ENCODE assay signal across 37 cellular contexts in the genomic region with DNA sequence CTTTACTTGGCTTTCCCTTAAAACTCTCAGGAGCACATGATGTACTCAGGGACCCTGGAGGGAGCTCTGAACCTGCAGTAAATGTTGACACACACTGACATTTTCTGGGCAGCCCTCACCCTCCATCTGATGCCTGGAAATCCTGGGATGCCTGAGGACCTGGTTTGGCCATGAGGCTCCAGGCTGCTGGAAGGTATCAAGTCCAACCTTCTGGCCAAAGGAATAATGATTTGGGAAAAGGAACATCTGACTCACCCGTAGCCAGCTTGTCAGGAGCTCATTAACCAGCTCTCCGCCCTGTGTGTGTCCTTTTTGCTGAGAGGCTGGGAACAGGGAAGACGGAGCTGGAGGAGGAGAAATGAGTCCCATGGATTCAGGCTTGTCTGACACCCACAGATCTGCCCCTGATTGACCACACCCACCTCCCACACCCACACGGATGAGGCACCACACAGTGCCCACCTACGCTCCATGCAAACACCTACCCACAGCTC. TPM values are rescaled to one million over a fixed set of nuclear protein-coding genes. Genes with fewer than 3 reads are reported as not detected.
"Had no signal": no experiment of that assay in that cellular context is flagged by ENCODE, and none has a peak within 500 bp of the region (broad histone marks: within the 10 kb centered on the region; RNA-seq: fewer than 3 reads in every experiment).

No MANE protein-coding gene starts in this region.

- H2AFZ ChIP-seq: neural progenitor cell had no signal

- H3K27ac ChIP-seq: dorsolateral prefrontal cortex, foreskin keratinocyte, heart right ventricle, left lung, neural progenitor cell, psoas muscle, right lobe of liver, thoracic aorta had no signal

- FAIRE-seq: colon, islet of Langerhans had no signal

- DNase-seq: central memory CD4-positive, alpha-beta T cell; dorsolateral prefrontal cortex; effector CD4-positive, alpha-beta T cell; foreskin keratinocyte; glutamatergic neuron; heart right ventricle; hippocampal formation; left cardiac atrium; left lung; mesenchymal stem cell; mucosa of descending colon; naive thymus-derived CD4-positive, alpha-beta T cell; posterior cingulate gyrus; psoas muscle; retina; right lobe of liver; stimulated activated CD4-positive, alpha-beta T cell treated with anti-CD3 and anti-CD28 coated beads, Interleukin-12 subunit alpha, Interleukin-12 subunit beta, amount 100 ng/mL, for 4 hours; stimulated activated CD4-positive, alpha-beta T cell treated with anti-CD3 and anti-CD28 coated beads, Interleukin-1b, Interleukin-23, amount 100 ng/mL, for 48 hours; stimulated activated CD4-positive, alpha-beta T cell treated with anti-CD3 and anti-CD28 coated beads, Interleukin-4, amount 100 ng/mL, for 1 hour; stimulated activated CD8-positive, alpha-beta memory T cell treated with anti-CD3 and anti-CD28 coated beads, Interleukin-4, amount 100 ng/mL, for 48 hours; stimulated activated naive CD4-positive, alpha-beta T cell; stimulated activated naive CD8-positive, alpha-beta T cell treated with anti-CD3 and anti-CD28 coated beads, Interleukin-15, amount 100 ng/mL, for 72 hours; trophoblast cell had no signal

- H3K4me1 Mint-ChIP-seq: mesothelial cell of epicardium; nephron; neural progenitor cell; stimulated activated naive CD8-positive, alpha-beta T cell treated with anti-CD3 and anti-CD28 coated beads, Interleukin-15, amount 100 ng/mL, for 72 hours had no signal

- H3K4me2 ChIP-seq: neural progenitor cell, smooth muscle cell had no signal

- H3K27me3 Mint-ChIP-seq: naive thymus-derived CD4-positive, alpha-beta T cell; stimulated activated naive CD8-positive, alpha-beta T cell treated with anti-CD3 and anti-CD28 coated beads, Interleukin-15, amount 100 ng/mL, for 72 hours had no signal

- H3K4me3 Mint-ChIP-seq: mesothelial cell of epicardium; naive thymus-derived CD4-positive, alpha-beta T cell; nephron; neural progenitor cell; stimulated activated naive CD8-positive, alpha-beta T cell treated with anti-CD3 and anti-CD28 coated beads, Interleukin-15, amount 100 ng/mL, for 72 hours had no signal

- H3K9ac ChIP-seq: neural progenitor cell had no signal

- H3K4me3 ChIP-seq: dorsolateral prefrontal cortex, heart right ventricle, left lung, mucosa of descending colon, neural progenitor cell, psoas muscle, right lobe of liver, smooth muscle cell, thoracic aorta had no signal

- ATAC-seq: foreskin keratinocyte; heart right ventricle; left cardiac atrium; left lung; mucosa of descending colon; naive thymus-derived CD4-positive, alpha-beta T cell; stimulated activated naive CD8-positive, alpha-beta T cell treated with anti-CD3 and anti-CD28 coated beads, Interleukin-15, amount 100 ng/mL, for 72 hours had no signal

- H3K27me3 ChIP-seq: dorsolateral prefrontal cortex, foreskin keratinocyte, heart right ventricle, left lung, neural progenitor cell, right lobe of liver had no signal

- H3K27ac Mint-ChIP-seq: mesothelial cell of epicardium; naive thymus-derived CD4-positive, alpha-beta T cell; nephron; neural progenitor cell; stimulated activated naive CD8-positive, alpha-beta T cell treated with anti-CD3 and anti-CD28 coated beads, Interleukin-15, amount 100 ng/mL, for 72 hours had no signal

- H3K4me1 ChIP-seq: foreskin keratinocyte, heart right ventricle, left lung, neural progenitor cell, psoas muscle, right lobe of liver had no signal

RNA-seq across cellular contexts. Expression of a gene that starts 10.4 kb away (rescaled TPM):
- total RNA-seq: cerebellum; dorsolateral prefrontal cortex; foreskin keratinocyte; heart right ventricle; kidney epithelial cell; left cardiac atrium; left lung; lower leg skin; lung microvascular endothelial cell; mesothelial cell of epicardium; mucosa of descending colon; naive thymus-derived CD4-positive, alpha-beta T cell; osteoblast; psoas muscle; right lobe of liver; smooth muscle cell; subcutaneous adipose tissue; thoracic aorta; ureter had no signal
